ENCODE assay signal across 14 cellular contexts in genomic region chr5:35518104-35518503, GRCh38.
DNase-seq lines count a peak whose midpoint lies in the region; ATAC-seq and TF ChIP-seq lines count a peak whose summit lies in the region.
"Had no signal": no experiment of that assay in that cellular context is flagged by ENCODE, and none has a peak within 500 bp of the region (broad histone marks: within the 10 kb centered on the region; RNA-seq: fewer than 3 reads in every experiment).

No MANE protein-coding gene starts in this region.

- TF ChIP-seq CTCF in activated CD8-positive, alpha-beta T cell treated with anti-CD3 and anti-CD28 coated beads for 36 hours (IDR thresholded peaks at IDR 0.05) = no peak

- H3K27ac ChIP-seq in SJCRH30 = no peak overlapping the region
- H3K27ac ChIP-seq: adrenal gland, C4-2B had no signal

- H3K4me3 Mint-ChIP-seq in activated CD8-positive, alpha-beta T cell treated with anti-CD3 and anti-CD28 coated beads for 36 hours = no peak overlapping the region
- H3K4me3 Mint-ChIP-seq: activated CD4-positive, alpha-beta T cell treated with anti-CD3 and anti-CD28 coated beads for 36 hours had no signal

- no peaks in the 10 kb centered on the region for H3K4me1 Mint-ChIP-seq in activated CD8-positive, alpha-beta T cell treated with anti-CD3 and anti-CD28 coated beads for 36 hours (ENCODE audit: low read depth)
- H3K4me1 Mint-ChIP-seq: activated CD4-positive, alpha-beta T cell treated with anti-CD3 and anti-CD28 coated beads for 36 hours had no signal

- no peaks in the 10 kb centered on the region for H3K36me3 ChIP-seq in SJCRH30
- H3K36me3 ChIP-seq: adrenal gland had no signal

- no peaks in the 10 kb centered on the region for H3K27me3 ChIP-seq in SJCRH30
- H3K27me3 ChIP-seq: adrenal gland had no signal

- POLR2A ChIA-PET in activated CD8-positive, alpha-beta T cell treated with anti-CD3 and anti-CD28 coated beads for 36 hours (lab: Charles Lee) = no interaction called here

- CTCF ChIA-PET in activated CD8-positive, alpha-beta T cell treated with anti-CD3 and anti-CD28 coated beads for 36 hours (lab: Charles Lee) = no interaction called here

- ATAC-seq in GM18508 (IDR thresholded peaks at IDR 0.05; ENCODE audit: insufficient read depth, unreplicated experiment) (peak; percentile 100), GM21526 (IDR thresholded peaks at IDR 0.05; ENCODE audit: low FRiP score, unreplicated experiment) (peak; percentile 82), HG03175 (IDR thresholded peaks at IDR 0.05; ENCODE audit: unreplicated experiment) (peak; percentile 99)
- no peak for ATAC-seq in activated CD8-positive, alpha-beta T cell treated with anti-CD3 and anti-CD28 coated beads for 36 hours
- ATAC-seq: activated CD4-positive, alpha-beta T cell treated with anti-CD3 and anti-CD28 coated beads for 36 hours; K562; PC-3 had no signal

- H3K9me3 ChIP-seq in SJCRH30 (replicated peaks) = no peaks in the 10 kb centered on the region
- H3K9me3 ChIP-seq: adrenal gland had no signal

- no peak overlapping the region for H3K27ac Mint-ChIP-seq in activated CD8-positive, alpha-beta T cell treated with anti-CD3 and anti-CD28 coated beads for 36 hours
- H3K27ac Mint-ChIP-seq: activated CD4-positive, alpha-beta T cell treated with anti-CD3 and anti-CD28 coated beads for 36 hours; progenitor cell of endocrine pancreas had no signal

- DNase-seq in SIG-M5 (lab: John Stamatoyannopoulos, UW) (peak; percentile 39), SJCRH30 (no peak), NCI-H2171 treated with DMSO at 0.1 percent for 48 hours (lab: John Stamatoyannopoulos, UW) (no peak)
- DNase-seq in stimulated activated CD4-positive, alpha-beta T cell treated with anti-CD3 and anti-CD28 coated beads, Interleukin-4, amount 100 ng/mL, for 4 hours = no peak
- DNase-seq in activated CD8-positive, alpha-beta T cell treated with anti-CD3 and anti-CD28 coated beads for 36 hours = no peak
- DNase-seq: activated CD4-positive, alpha-beta T cell treated with anti-CD3 and anti-CD28 coated beads for 36 hours; adrenal gland; PC-3 had no signal

- intact Hi-C loops in activated CD8-positive, alpha-beta T cell treated with anti-CD3 and anti-CD28 coated beads for 36 hours (cut with micrococcal nuclease) = no loop called here

- H3K9me3 Mint-ChIP-seq in activated CD8-positive, alpha-beta T cell treated with anti-CD3 and anti-CD28 coated beads for 36 hours = peaks cover 3% of the 10 kb centered on the region

- H3K36me3 Mint-ChIP-seq in activated CD8-positive, alpha-beta T cell treated with anti-CD3 and anti-CD28 coated beads for 36 hours (ENCODE audit: low read depth) = no peaks in the 10 kb centered on the region

- no peaks in the 10 kb centered on the region for H3K4me1 ChIP-seq in SJCRH30
- H3K4me1 ChIP-seq: adrenal gland had no signal

- H3K4me3 ChIP-seq in SJCRH30 = no peak overlapping the region
- H3K4me3 ChIP-seq: adrenal gland, K562 had no signal

- H3K27me3 Mint-ChIP-seq in activated CD8-positive, alpha-beta T cell treated with anti-CD3 and anti-CD28 coated beads for 36 hours = peaks cover 10% of the 10 kb centered on the region
- H3K27me3 Mint-ChIP-seq: progenitor cell of endocrine pancreas had no signal
